ENCODE assay signal across 1 cellular context in genomic region chr4:108169639-108170038, GRCh38.
TF ChIP-seq lines count a peak whose summit lies in the region.

No MANE protein-coding gene starts in this region.

TF ChIP-seq in H1, 55 proteins besides CTCF, POLR2A, EP300 and RAD21:
- TF ChIP-seq SAP30 (IDR thresholded peaks at IDR 0.05; ENCODE audit: insufficient read depth, insufficient replicate concordance, low read length) (no peak), RNF2 (IDR thresholded peaks at IDR 0.05; ENCODE audit: borderline replicate concordance, low read depth, low read length, missing control alignments, poor library complexity, severe bottlenecking) (peak; percentile 60), CTBP2 (IDR thresholded peaks at IDR 0.05; ENCODE audit: borderline replicate concordance, insufficient read depth, insufficient read length, low read length) (no peak), GTF2F1 (IDR thresholded peaks at IDR 0.05; ENCODE audit: borderline replicate concordance, low read depth, low read length) (no peak), EZH2 (IDR thresholded peaks at IDR 0.05; ENCODE audit: low read depth, low read length, severe bottlenecking) (peak; percentile 36), TBP (IDR thresholded peaks at IDR 0.05; ENCODE audit: low read depth, low read length) (no peak), SIN3A (conservative IDR thresholded peaks at IDR 0.05 in 1 of 2, IDR thresholded peaks at IDR 0.05 in 1 of 2; ENCODE audit: low read depth in 1 of 2, low read length in 2 of 2) (no peak), SUZ12 (IDR thresholded peaks at IDR 0.05; ENCODE audit: low read length) (0 out of 2 replicates have a peak, but pooled peaks have one; percentile 4), TCF12 (IDR thresholded peaks at IDR 0.05; ENCODE audit: low read depth, low read length) (no peak), POLR2AphosphoS5 (IDR thresholded peaks at IDR 0.05; ENCODE audit: low read depth, low read length) (no peak), FOSL1 (IDR thresholded peaks at IDR 0.05; ENCODE audit: insufficient read depth, low read depth, low read length) (no peak), CEBPB (IDR thresholded peaks at IDR 0.05; ENCODE audit: low read depth, low read length) (no peak)
